21 cellular contexts compared by ENCODE assay signal in the genomic region with DNA sequence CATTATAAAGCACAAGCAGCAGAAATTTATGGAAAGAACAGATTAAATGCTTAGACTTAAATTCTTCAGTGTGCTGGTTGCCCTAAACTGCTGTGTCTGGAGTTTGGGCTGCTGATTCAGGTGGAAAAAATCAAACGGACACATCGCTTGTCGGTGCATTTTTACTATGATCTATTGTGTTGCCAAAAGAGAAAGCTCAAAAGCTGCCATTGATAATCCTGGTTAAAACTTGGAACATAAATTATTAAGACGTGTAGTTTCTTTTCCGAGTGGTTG.
DNase-seq lines count a peak whose midpoint lies in the region; ATAC-seq and TF ChIP-seq lines count a peak whose summit lies in the region.
"Had no signal": no experiment of that assay in that cellular context is flagged by ENCODE, and none has a peak within 500 bp of the region (broad histone marks: within the 10 kb centered on the region; RNA-seq: fewer than 3 reads in every experiment).

No MANE protein-coding gene starts in this region.

- intact Hi-C loops in breast epithelium (cut with DNase I; ENCODE audit: low total_unique reads) (loop anchor here (1.0 kb wide), 1 partner anchor 17 kb away; no protein-coding TSS in a partner anchor), mammary epithelial cell (cut with micrococcal nuclease) (no loop called here), testis (cut with DNase I; ENCODE audit: low total_unique reads) (no loop called here)

- BruUV-seq in mammary epithelial cell (replicated peaks; lab: Mats Ljungman, UMichigan): no TSS peak

- peak overlapping the region in 2 of 3 donors; percentile 30 to 55 for H3K4me3 ChIP-seq in breast epithelium
- no peak overlapping the region for H3K4me3 ChIP-seq in mammary epithelial cell (replicated peaks in 1 of 3; ENCODE audit: insufficient read depth in 1 of 3, low read depth in 2 of 3, low read length in 3 of 3)
- peak overlapping the region; percentile 7 for H3K4me3 ChIP-seq in epithelial cell of esophagus (ENCODE audit: low read length)
- H3K4me3 ChIP-seq in muscle layer of duodenum (ENCODE audit: low read depth in 1 of 2, low read length in 2 of 2): peak overlapping the region; percentile 42 to 43
- peak overlapping the region; percentile 62 for H3K4me3 ChIP-seq in thoracic aorta
- H3K4me3 ChIP-seq in testis: peak overlapping the region in 1 of 2 donors; percentile 8
- H3K4me3 ChIP-seq: neural progenitor cell, SJSA1 had no signal

- in situ Hi-C loops in mammary epithelial cell (cut with MboI; ENCODE audit: low sequenced_read_pairs in 2 of 2): no loop called here

- H3K4me1 ChIP-seq in breast epithelium (no peaks in the 10 kb centered on the region), mammary epithelial cell (ENCODE audit: insufficient read depth, low read length) (no peaks in the 10 kb centered on the region), muscle layer of duodenum (ENCODE audit: control insufficient read depth in 1 of 2, insufficient read depth in 2 of 2, low read length in 2 of 2) (peaks cover 0 to 1% of the 10 kb centered on the region in 2 donors), thoracic aorta (ENCODE audit: control insufficient read depth in 1 of 2, low read depth in 2 of 2) (peaks cover 3 to 20% of the 10 kb centered on the region in 2 donors), testis (no peaks in the 10 kb centered on the region)
- H3K4me1 ChIP-seq: neural progenitor cell, SJSA1 had no signal

- H3K27ac ChIP-seq in breast epithelium (no peak overlapping the region), mammary epithelial cell (ENCODE audit: insufficient read depth, low read depth, low read length) (no peak overlapping the region), muscle layer of duodenum (ENCODE audit: low read length) (no peak overlapping the region), thoracic aorta (no peak overlapping the region), testis (no peak overlapping the region)
- H3K27ac ChIP-seq: 22Rv1, neural progenitor cell, SJSA1 had no signal

- no peaks in the 10 kb centered on the region for H3K36me3 ChIP-seq in breast epithelium
- H3K36me3 ChIP-seq in mammary epithelial cell (ENCODE audit: insufficient read depth, low read length): no peaks in the 10 kb centered on the region
- H3K36me3 ChIP-seq in muscle layer of duodenum (ENCODE audit: control insufficient read depth in 1 of 2, insufficient read depth in 2 of 2, low read length in 2 of 2): no peaks in the 10 kb centered on the region
- H3K36me3 ChIP-seq in thoracic aorta: no peaks in the 10 kb centered on the region
- no peaks in the 10 kb centered on the region for H3K36me3 ChIP-seq in testis (ENCODE audit: low read depth, missing control alignments)
- H3K36me3 ChIP-seq: neural progenitor cell, SJSA1 had no signal

- no peak for TF ChIP-seq POLR2A in breast epithelium (IDR thresholded peaks at IDR 0.05)
- no peak for TF ChIP-seq POLR2A in testis (IDR thresholded peaks at IDR 0.05)

- H3K4me2 ChIP-seq in mammary epithelial cell (ENCODE audit: insufficient read depth, low read depth, low read length): no peak overlapping the region
- H3K4me2 ChIP-seq: neural progenitor cell had no signal

- CTCF ChIA-PET in mammary epithelial cell (lab: Charles Lee; ENCODE audit: low non-redundant PET): no interaction called here

- no peaks in the 10 kb centered on the region for H3K9me3 ChIP-seq in breast epithelium
- no peaks in the 10 kb centered on the region for H3K9me3 ChIP-seq in mammary epithelial cell (replicated peaks; ENCODE audit: insufficient read depth, low read length)
- H3K9me3 ChIP-seq in muscle layer of duodenum (ENCODE audit: control insufficient read depth in 1 of 2, low read length in 2 of 2): no peaks in the 10 kb centered on the region
- H3K9me3 ChIP-seq in thoracic aorta: no peaks in the 10 kb centered on the region
- no peaks in the 10 kb centered on the region for H3K9me3 ChIP-seq in testis
- H3K9me3 ChIP-seq: SJSA1 had no signal

- no peak overlapping the region for H3K9ac ChIP-seq in mammary epithelial cell (ENCODE audit: insufficient read depth, low read length)
- H3K9ac ChIP-seq: neural progenitor cell had no signal

- ATAC-seq in thoracic aorta (ENCODE audit: insufficient number of reproducible peaks, low FRiP score, low read depth): no peak
- no peak for ATAC-seq in GM21723 (IDR thresholded peaks at IDR 0.05; ENCODE audit: unreplicated experiment)

- 84% methylated on average over 5 of the region's 5 CpGs for WGBS in mammary epithelial cell (ENCODE audit: low coverage, missing lambda C conversion rate)
- WGBS in testis, 2 donors: 39 to 47% methylated on average over 5 of the region's 5 CpGs

- no peak overlapping the region for H2AFZ ChIP-seq in mammary epithelial cell (ENCODE audit: low read depth, low read length)
- H2AFZ ChIP-seq: neural progenitor cell had no signal

- DNase-seq in breast epithelium (ENCODE audit: low spot score in 2 of 2) (no peak), mammary epithelial cell (no peak), epithelial cell of esophagus (ENCODE audit: low read depth) (no peak), thoracic aorta (ENCODE audit: low spot score) (no peak), testis (no peak), T-helper 2 cell (no peak)
- DNase-seq: activated CD4-positive, alpha-beta T cell treated with anti-CD3 and anti-CD28 coated beads for 4 hours; CD4-positive, CD25-positive, alpha-beta regulatory T cell; mesendoderm; MV-4-11; NCI-H2029; NCI-H510A treated with DMSO at 0.1 percent for 48 hours; stimulated activated CD4-positive, alpha-beta T cell treated with anti-CD3 and anti-CD28 coated beads, Interleukin-4, amount 100 ng/mL, for 24 hours; stimulated activated CD8-positive, alpha-beta memory T cell treated with anti-CD3 and anti-CD28 coated beads, Interleukin-4, amount 100 ng/mL, for 48 hours; T-helper 9 cell; trophoblast cell had no signal

- H3K27me3 ChIP-seq in breast epithelium (no peaks in the 10 kb centered on the region), mammary epithelial cell (ENCODE audit: insufficient read depth, low read length) (no peaks in the 10 kb centered on the region), muscle layer of duodenum (ENCODE audit: low read depth, low read length) (no peaks in the 10 kb centered on the region), thoracic aorta (replicated peaks; ENCODE audit: insufficient read depth) (no peaks in the 10 kb centered on the region), testis (no peaks in the 10 kb centered on the region)
- H3K27me3 ChIP-seq: neural progenitor cell, SJSA1 had no signal

- no peaks in the 10 kb centered on the region for H4K20me1 ChIP-seq in mammary epithelial cell (ENCODE audit: insufficient read depth, low read length)

- no peaks in the 10 kb centered on the region for H3K79me2 ChIP-seq in mammary epithelial cell (ENCODE audit: insufficient read depth, low read length)

- TF ChIP-seq CTCF in breast epithelium (IDR thresholded peaks at IDR 0.05) (no peak), mammary epithelial cell (conservative IDR thresholded peaks at IDR 0.05 in 1 of 2, IDR thresholded peaks at IDR 0.05 in 1 of 2; ENCODE audit: extremely low read depth in 1 of 2, insufficient read depth in 1 of 2, low read depth in 1 of 2, low read length in 2 of 2) (no peak), epithelial cell of esophagus (IDR thresholded peaks at IDR 0.05; ENCODE audit: insufficient read depth, low read depth, low read length, missing control alignments) (no peak), thoracic aorta (IDR thresholded peaks at IDR 0.05) (no peak), testis (IDR thresholded peaks at IDR 0.05) (no peak)

- dilution Hi-C loops in mammary epithelial cell (cut with HindIII; ENCODE audit: low sequenced_read_pairs): no loop called here

Comparison
In these comparisons a context has a peak if more than half of its experiments do, and no peak if none do; other contexts are left out.
1. H3K4me3 ChIP-seq: peak in breast epithelium (2 of 3), epithelial cell of esophagus (single experiment), muscle layer of duodenum (2 of 2) and thoracic aorta (single experiment); none in mammary epithelial cell (0 of 3).